Comparison of ENCODE assay signal across 25 cellular contexts in genomic region chr2:65019010-65019409, GRCh38. TPM values are rescaled to one million over a fixed set of nuclear protein-coding genes. Genes with fewer than 3 reads are reported as not detected.
A peak's percentile ranks its signal among the peaks of the same experiment; 100 is the strongest.
DNase-seq lines count a peak whose midpoint lies in the region; ATAC-seq and TF ChIP-seq lines count a peak whose summit lies in the region.
"Had no signal": no experiment of that assay in that cellular context is flagged by ENCODE, and none has a peak within 500 bp of the region (broad histone marks: within the 10 kb centered on the region; RNA-seq: fewer than 3 reads in every experiment).

No MANE protein-coding gene starts in this region.

- intact Hi-C loops in right lobe of liver (cut with DNase I), result no loop called here

- ATAC-seq in stimulated activated memory B cell treated with anti-CD40 and anti-IgM and Interleukin-4, amounts not matched to agents 10 μg/mL and 1 μg/mL and 100 μg/mL, for 72 hours, result no peak
- ATAC-seq in right lobe of liver, result no peak
- ATAC-seq: GM23338 had no signal

- H3K27ac Mint-ChIP-seq in neural progenitor cell, result peak overlapping the region; percentile 81
- H3K27ac Mint-ChIP-seq in stimulated activated memory B cell treated with anti-CD40 and anti-IgM and Interleukin-4, amounts not matched to agents 10 μg/mL and 1 μg/mL and 100 μg/mL, for 72 hours, result peak overlapping the region; percentile 74
- H3K27ac Mint-ChIP-seq: GM23338, HFFc6 had no signal

- no peak overlapping the region for H3K9ac ChIP-seq in neural progenitor cell

- H3K9me3 Mint-ChIP-seq in neural progenitor cell, result no peaks in the 10 kb centered on the region
- H3K9me3 Mint-ChIP-seq in stimulated activated memory B cell treated with anti-CD40 and anti-IgM and Interleukin-4, amounts not matched to agents 10 μg/mL and 1 μg/mL and 100 μg/mL, for 72 hours, result no peaks in the 10 kb centered on the region
- H3K9me3 Mint-ChIP-seq: GM23338, H9, HFFc6 had no signal

- H3K9me3 ChIP-seq in neural progenitor cell (ENCODE audit: low read depth), result no peaks in the 10 kb centered on the region
- no peaks in the 10 kb centered on the region for H3K9me3 ChIP-seq in effector memory CD4-positive, alpha-beta T cell (ENCODE audit: control insufficient read depth, low read length)
- H3K9me3 ChIP-seq in Peyer's patch, result no peaks in the 10 kb centered on the region
- no peaks in the 10 kb centered on the region for H3K9me3 ChIP-seq in right lobe of liver

- H3K4me1 Mint-ChIP-seq in neural progenitor cell, result peaks cover 4% of the 10 kb centered on the region
- peaks cover 55% of the 10 kb centered on the region for H3K4me1 Mint-ChIP-seq in stimulated activated memory B cell treated with anti-CD40 and anti-IgM and Interleukin-4, amounts not matched to agents 10 μg/mL and 1 μg/mL and 100 μg/mL, for 72 hours

- H3F3A ChIP-seq in neural progenitor cell (ENCODE audit: low read depth), result no peaks in the 10 kb centered on the region

- TF ChIP-seq CTCF in NB4 (IDR thresholded peaks at IDR 0.05; ENCODE audit: low read depth, low read length) (no peak), neural progenitor cell (IDR thresholded peaks at IDR 0.05) (no peak), Peyer's patch (IDR thresholded peaks at IDR 0.05) (no peak), right lobe of liver (IDR thresholded peaks at IDR 0.05) (no peak)

- peaks cover 14% of the 10 kb centered on the region for H3K36me3 Mint-ChIP-seq in neural progenitor cell
- peaks cover 88% of the 10 kb centered on the region for H3K36me3 Mint-ChIP-seq in stimulated activated memory B cell treated with anti-CD40 and anti-IgM and Interleukin-4, amounts not matched to agents 10 μg/mL and 1 μg/mL and 100 μg/mL, for 72 hours

- TF ChIP-seq POLR2A in NB4 (IDR thresholded peaks at IDR 0.05; ENCODE audit: extremely low read depth, insufficient read length), result no peak
- TF ChIP-seq POLR2A in Peyer's patch (IDR thresholded peaks at IDR 0.05), result no peak
- no peak for TF ChIP-seq POLR2A in right lobe of liver (IDR thresholded peaks at IDR 0.05)

- H3K4me3 ChIP-seq in NB4 (ENCODE audit: low read depth, low read length) (peak overlapping the region; percentile 39), neural progenitor cell (no peak overlapping the region), Peyer's patch (no peak overlapping the region), right lobe of liver (no peak overlapping the region)
- H3K4me3 ChIP-seq in effector memory CD4-positive, alpha-beta T cell (ENCODE audit: insufficient read depth, low read depth, low read length, poor library complexity, severe bottlenecking), result no peak overlapping the region
- H3K4me3 ChIP-seq: GM23338, PC-9 had no signal

- H3K79me2 ChIP-seq in neural progenitor cell (ENCODE audit: low read depth), result no peaks in the 10 kb centered on the region

- no peak overlapping the region for H2AFZ ChIP-seq in neural progenitor cell (replicated peaks)
- H2AFZ ChIP-seq: GM23338, PC-9 had no signal

- H3K27me3 ChIP-seq in neural progenitor cell, result no peaks in the 10 kb centered on the region
- H3K27me3 ChIP-seq in effector memory CD4-positive, alpha-beta T cell (replicated peaks; ENCODE audit: control insufficient read depth, insufficient read depth, low read length, poor library complexity, severe bottlenecking), result no peaks in the 10 kb centered on the region
- H3K27me3 ChIP-seq in Peyer's patch, result no peaks in the 10 kb centered on the region
- H3K27me3 ChIP-seq in right lobe of liver, result no peaks in the 10 kb centered on the region

- H3K27ac ChIP-seq in cingulate gyrus (ENCODE audit: low read depth, low read length) (peak overlapping the region; percentile 48), neural progenitor cell (no peak overlapping the region), Peyer's patch (no peak overlapping the region), right lobe of liver (no peak overlapping the region)
- H3K27ac ChIP-seq in effector memory CD4-positive, alpha-beta T cell (ENCODE audit: insufficient read depth, low read length, poor library complexity, severe bottlenecking), result no peak overlapping the region
- H3K27ac ChIP-seq: PC-9, RWPE1 had no signal

- H3K36me3 ChIP-seq in neural progenitor cell, result no peaks in the 10 kb centered on the region
- H3K36me3 ChIP-seq in effector memory CD4-positive, alpha-beta T cell (ENCODE audit: control insufficient read depth, insufficient read depth, low read length), result peaks cover 5% of the 10 kb centered on the region
- peaks cover 0 to 24% (median 0%) of the 10 kb centered on the region in 3 donors for H3K36me3 ChIP-seq in Peyer's patch
- H3K36me3 ChIP-seq in right lobe of liver, result peaks cover 0 to 12% (median 6%) of the 10 kb centered on the region in 4 donors

- H3K4me1 ChIP-seq in neural progenitor cell (peaks cover 6% of the 10 kb centered on the region), Peyer's patch (no peaks in the 10 kb centered on the region), right lobe of liver (no peaks in the 10 kb centered on the region)
- no peaks in the 10 kb centered on the region for H3K4me1 ChIP-seq in effector memory CD4-positive, alpha-beta T cell (ENCODE audit: control insufficient read depth, insufficient read depth, low read length, poor library complexity, severe bottlenecking)

- no peaks in the 10 kb centered on the region for H4K20me1 ChIP-seq in neural progenitor cell (ENCODE audit: low read depth)

- peaks cover 5% of the 10 kb centered on the region for H3K27me3 Mint-ChIP-seq in neural progenitor cell (ENCODE audit: insufficient read depth, low read depth)
- H3K27me3 Mint-ChIP-seq in stimulated activated memory B cell treated with anti-CD40 and anti-IgM and Interleukin-4, amounts not matched to agents 10 μg/mL and 1 μg/mL and 100 μg/mL, for 72 hours, result no peaks in the 10 kb centered on the region

- DNase-seq in NB4 (ENCODE audit: low read depth), result no peak
- DNase-seq in neural progenitor cell (ENCODE audit: low spot score), result no peak
- no peak for DNase-seq in effector memory CD4-positive, alpha-beta T cell
- DNase-seq in Peyer's patch, result no peak
- no peak for DNase-seq in NCI-H345 (lab: John Stamatoyannopoulos, UW)
- no peak for DNase-seq in right lobe of liver
- DNase-seq: Calu3, DMS79 treated with DMSO at 0.1 percent for 48 hours, GF-D8, H9, HFFc6, KG1, MM.1S, NCI-H1048, NCI-H1417, NCI-H187, NCI-H446, NCI-H524 treated with DMSO at 0.1 percent for 48 hours, NCI-H774, PC-9, SHP77 had no signal

- no peak overlapping the region for H3K4me3 Mint-ChIP-seq in neural progenitor cell
- H3K4me3 Mint-ChIP-seq in stimulated activated memory B cell treated with anti-CD40 and anti-IgM and Interleukin-4, amounts not matched to agents 10 μg/mL and 1 μg/mL and 100 μg/mL, for 72 hours, result no peak overlapping the region
- H3K4me3 Mint-ChIP-seq: GM23338, H9, HFFc6 had no signal

- no peak overlapping the region for H3K4me2 ChIP-seq in neural progenitor cell
- H3K4me2 ChIP-seq: GM23338, PC-9 had no signal

- 78% methylated on average over 1 of the region's 1 CpG for WGBS in right lobe of liver (ENCODE audit: insufficient coverage, low coverage, low lambda C conversion rate, missing lambda C conversion rate)

RNA-seq across cellular contexts. Expression of gene SLC1A4, which starts 29.8 kb away (rescaled TPM):
- total RNA-seq in neural progenitor cell (ENCODE audit: low replicate concordance), result 1.3 and 1.8 TPM in 2 replicates
- total RNA-seq in Peyer's patch, result 10 to 100 TPM in 1 of 4 donors, 1 to 10 TPM in 3; 2.7 to 12.4 (median 3.4) TPM
- total RNA-seq in right lobe of liver, result 10 to 100 TPM in 4 of 6 experiments, 1 to 10 TPM in 2; 7.2 to 21.7 (median 12.4) TPM

RNA-seq across cellular contexts. Expression of gene CEP68, which starts 37.2 kb away (rescaled TPM):
- total RNA-seq in neural progenitor cell (ENCODE audit: low replicate concordance), result 33.3 and 36.2 TPM in 2 replicates
- total RNA-seq in Peyer's patch, result 10 to 100 TPM in 3 of 4 donors, 1 to 10 TPM in 1; 5.4 to 18.2 (median 14.7) TPM
- 1 to 10 TPM; 1.7 to 4.3 (median 3.2) TPM for total RNA-seq in right lobe of liver
